In the genomic region with DNA sequence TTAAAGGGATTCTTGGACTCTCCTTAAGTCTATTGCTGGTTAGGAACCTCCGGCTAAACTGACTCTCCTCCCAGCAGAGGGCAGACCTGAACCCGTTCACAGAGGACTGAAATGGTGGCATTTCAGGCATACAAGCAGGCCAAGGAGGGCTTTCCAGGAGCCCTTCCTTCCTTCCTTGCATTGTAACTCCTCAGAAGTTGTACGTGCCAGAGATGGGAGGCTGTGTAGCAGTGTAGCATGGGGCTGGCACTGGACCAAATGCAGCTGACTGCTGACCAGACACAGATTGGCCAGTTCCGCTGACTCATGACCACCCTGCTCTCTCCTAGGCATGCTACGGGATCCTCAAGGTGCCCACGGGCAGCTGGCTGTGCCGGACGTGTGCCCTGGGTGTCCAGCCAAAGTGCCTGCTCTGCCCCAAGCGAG, we compare ENCODE assay signal across 8 cellular contexts. TPM values are rescaled to one million over a fixed set of nuclear protein-coding genes. Genes with fewer than 3 reads are reported as not detected.
DNase-seq lines count a peak whose midpoint lies in the region; ATAC-seq and TF ChIP-seq lines count a peak whose summit lies in the region.

No MANE protein-coding gene starts in this region.

- TF ChIP-seq POLR2A in breast epithelium (IDR thresholded peaks at IDR 0.05) (no peak), upper lobe of left lung (IDR thresholded peaks at IDR 0.05) (no peak)

- H3K27me3 ChIP-seq in breast epithelium (no peaks in the 10 kb centered on the region), SJSA1 (replicated peaks) (no peaks in the 10 kb centered on the region), heart right ventricle (no peaks in the 10 kb centered on the region), upper lobe of left lung (no peaks in the 10 kb centered on the region)

- H3K9me3 ChIP-seq in breast epithelium (no peaks in the 10 kb centered on the region), SJSA1 (replicated peaks) (no peaks in the 10 kb centered on the region), heart right ventricle (no peaks in the 10 kb centered on the region), upper lobe of left lung (no peaks in the 10 kb centered on the region)

- TF ChIP-seq CTCF in MCF 10A (IDR thresholded peaks at IDR 0.05; ENCODE audit: unreplicated experiment) (peak; percentile 10), breast epithelium (IDR thresholded peaks at IDR 0.05) (no peak), heart right ventricle (IDR thresholded peaks at IDR 0.05) (peak in 8 of 9 donors; percentile 14 to 63 (median 52)), upper lobe of left lung (IDR thresholded peaks at IDR 0.05) (peak in 4 of 6 experiments; percentile 24 to 28 (median 26))

- no peaks in the 10 kb centered on the region for H3K9me3 Mint-ChIP-seq in MCF 10A (ENCODE audit: unreplicated experiment)

- intact Hi-C loops in MCF 10A (cut with micrococcal nuclease) (no loop called here), breast epithelium (cut with DNase I; ENCODE audit: low total_unique reads) (loop anchor here (1.0 kb wide), 1 partner anchor 43 kb away; no protein-coding TSS in a partner anchor), heart right ventricle (cut with DNase I) (no loop called here)

- CTCF ChIA-PET in MCF 10A (lab: Yijun Ruan, JAX), result interaction anchor here (0.6 to 4.0 kb wide), 6 partner anchors 11 to 210 kb away, joined by 3 to 16 read pairs (median 4); no protein-coding TSS in a partner anchor

- peak overlapping the region in 1 of 2 donors; percentile 33 for H3K27ac ChIP-seq in breast epithelium
- H3K27ac ChIP-seq in SJSA1, result no peak overlapping the region
- H3K27ac ChIP-seq in heart right ventricle, result peak overlapping the region in 7 of 10 donors; percentile 38 to 63 (median 59)
- peak overlapping the region in 3 of 4 donors; percentile 46 to 75 (median 60) for H3K27ac ChIP-seq in upper lobe of left lung

- no peak overlapping the region for H3K4me3 Mint-ChIP-seq in MCF 10A (ENCODE audit: unreplicated experiment)

- TF ChIP-seq EP300 in upper lobe of left lung (IDR thresholded peaks at IDR 0.05), result peak in 1 of 4 donors; percentile 20

- ATAC-seq in heart right ventricle (peak; percentile 52 to 84 (median 67)), upper lobe of left lung (ENCODE audit: low FRiP score in 2 of 2) (peak; percentile 2 to 43)
- no peak for ATAC-seq in activated CD4-positive, CD25-positive, alpha-beta regulatory T cell treated with anti-CD3 and anti-CD28 coated beads, Interleukin-2, amount 50 U/mL, for 24 hours

- H3K36me3 Mint-ChIP-seq in MCF 10A (ENCODE audit: insufficient read depth, unreplicated experiment), result peaks cover 89% of the 10 kb centered on the region

- H3K4me1 Mint-ChIP-seq in MCF 10A (ENCODE audit: insufficient read depth, unreplicated experiment), result peaks cover 3% of the 10 kb centered on the region

- H3K36me3 ChIP-seq in breast epithelium (peaks cover 26% of the 10 kb centered on the region), SJSA1 (peaks cover 70% of the 10 kb centered on the region), heart right ventricle (peaks cover 0 to 86% (median 66%) of the 10 kb centered on the region in 9 donors), upper lobe of left lung (peaks cover 47 to 85% (median 78%) of the 10 kb centered on the region in 4 donors)

- DNase-seq in MCF 10A (ENCODE audit: unreplicated experiment), result peak; percentile 43
- DNase-seq in breast epithelium (ENCODE audit: low spot score in 2 of 2), result no peak
- DNase-seq in SJSA1 (ENCODE audit: low read depth in 1 of 2, low spot score in 2 of 2), result peak; percentile 72 to 91
- DNase-seq in heart right ventricle, result peak; percentile 55 to 58
- DNase-seq in upper lobe of left lung, result peak in 1 of 2 donors; percentile 53
- no peak for DNase-seq in NCI-H2227 (lab: John Stamatoyannopoulos, UW; ENCODE audit: unreplicated experiment)
- DNase-seq in effector CD8-positive, alpha-beta T cell (lab: John Stamatoyannopoulos, UW), result no peak

- no peaks in the 10 kb centered on the region for H3K27me3 Mint-ChIP-seq in MCF 10A (ENCODE audit: insufficient read depth, unreplicated experiment)

- POLR2A ChIA-PET in MCF 10A (lab: Yijun Ruan, JAX), result interaction anchor here (1.7 kb wide), 1 partner anchor 15 kb away, joined by 3 read pairs; no protein-coding TSS in a partner anchor

- H3K4me3 ChIP-seq in breast epithelium (no peak overlapping the region), SJSA1 (no peak overlapping the region), heart right ventricle (no peak overlapping the region), upper lobe of left lung (no peak overlapping the region)

- BruUV-seq in MCF 10A (replicated peaks; lab: Mats Ljungman, UMichigan), result no TSS peak

- 40 to 51% methylated on average over 9 of the region's 9 CpGs for WGBS in heart right ventricle, 2 donors
- 45 to 58% methylated on average over 9 of the region's 9 CpGs for whole genome bisulfite sequencing in upper lobe of left lung, 2 donors

- H3K4me1 ChIP-seq in breast epithelium (no peaks in the 10 kb centered on the region), SJSA1 (replicated peaks) (peaks cover 25% of the 10 kb centered on the region), heart right ventricle (peaks cover 0 to 36% (median 26%) of the 10 kb centered on the region in 9 donors), upper lobe of left lung (peaks cover 12 to 22% (median 13%) of the 10 kb centered on the region in 4 donors)

- H3K27ac Mint-ChIP-seq in MCF 10A (ENCODE audit: low read depth, unreplicated experiment), result no peak overlapping the region

RNA-seq across cellular contexts. Expression of gene JADE2, which starts 36.4 kb away (rescaled TPM):
- 104 and 138 TPM in 2 replicates for total RNA-seq in MCF 10A (2022)
- 10 to 100 TPM; 39.0 to 66.0 (median 61.4) TPM for total RNA-seq in breast epithelium
- 12.5 and 14.6 TPM in 2 replicates for total RNA-seq in SJSA1 (2014; rRNA removed; shearing (Covaris generic))
- 10 to 100 TPM; 17.9 to 38.5 (median 25.2) TPM for total RNA-seq in heart right ventricle
- polyA plus RNA-seq in heart right ventricle, result 1 to 10 TPM; 5.4 to 7.9 TPM
- total RNA-seq in upper lobe of left lung, result 100 to 1,000 TPM in 1 of 6 donors, 10 to 100 TPM in 5; 51.5 to 102 (median 69.5) TPM

Comparison
In these comparisons a context has a peak if more than half of its experiments do, and no peak if none do; other contexts are left out.
1. DNase-seq: peak in MCF 10A (single experiment), SJSA1 (2 of 2) and heart right ventricle (2 of 2); none in breast epithelium (0 of 2), NCI-H2227 (single experiment) and effector CD8-positive, alpha-beta T cell (single experiment).
2. CTCF ChIP-seq: peak in MCF 10A (single experiment), heart right ventricle (8 of 9) and upper lobe of left lung (4 of 6); none in breast epithelium (0 of 3).
3. ATAC-seq: peak in heart right ventricle (8 of 8) and upper lobe of left lung (2 of 2); none in activated CD4-positive, CD25-positive, alpha-beta regulatory T cell treated with anti-CD3 and anti-CD28 coated beads, Interleukin-2, amount 50 U/mL, for 24 hours (0 of 2).